ENCODE assay signal across 8 cellular contexts in the genomic region with DNA sequence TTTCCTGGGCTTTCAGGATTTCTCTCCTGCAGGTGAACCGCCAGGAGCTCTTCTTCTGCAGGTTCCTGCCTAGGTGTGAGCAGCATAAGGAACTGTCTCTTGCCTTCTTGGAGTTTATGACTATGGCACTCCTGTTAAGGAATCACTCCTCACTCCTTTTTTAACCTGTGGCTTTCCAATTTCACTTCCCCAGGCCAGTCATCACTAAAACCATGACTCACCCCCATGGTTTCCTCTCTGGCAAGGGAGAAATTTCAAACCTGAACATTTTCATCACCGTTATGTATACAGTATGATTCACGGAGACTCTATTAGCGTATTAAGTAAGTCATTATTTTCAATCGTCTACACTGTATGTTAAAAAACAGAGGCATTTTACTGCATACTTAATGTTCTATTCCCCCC.
DNase-seq lines count a peak whose midpoint lies in the region; ATAC-seq and TF ChIP-seq lines count a peak whose summit lies in the region.

No MANE protein-coding gene starts in this region.

- intact Hi-C loops in HCT116 (cut with micrococcal nuclease): no loop called here
- intact Hi-C loops in transverse colon (cut with DNase I; ENCODE audit: low total_unique reads): loop anchor here (10.0 kb wide), 1 partner anchor 134 kb away; no protein-coding TSS in a partner anchor

- H3K4me2 ChIP-seq in HCT116 (ENCODE audit: low read length): no peak overlapping the region

- H3K27ac ChIP-seq in HCT116 (ENCODE audit: low read depth, low read length): no peak overlapping the region
- H3K27ac ChIP-seq in transverse colon: no peak overlapping the region

- no TSS peak for BruUV-seq in HCT116 (replicated peaks; lab: Mats Ljungman, UMichigan)

- H2AFZ ChIP-seq in HCT116 (ENCODE audit: low read depth, low read length, poor library complexity, severe bottlenecking): no peak overlapping the region

- H3K4me3 ChIP-seq in GM12865 (ENCODE audit: low read depth, low read length) (peak overlapping the region; percentile 51), HCT116 (replicated peaks in 1 of 2; ENCODE audit: low read depth in 1 of 2, low read length in 2 of 2) (no peak overlapping the region), fibroblast of the aortic adventitia (ENCODE audit: low read depth, low read length) (no peak overlapping the region), transverse colon (no peak overlapping the region)

- no peak for TF ChIP-seq POLR2A in HCT116 (IDR thresholded peaks at IDR 0.05; ENCODE audit: borderline replicate concordance, extremely low read depth, insufficient read depth, insufficient read length)
- TF ChIP-seq POLR2A in transverse colon (IDR thresholded peaks at IDR 0.05): no peak

- no peaks in the 10 kb centered on the region for H3K9me3 ChIP-seq in HCT116 (ENCODE audit: control insufficient read depth in 1 of 2, insufficient read depth in 1 of 2, low read depth in 1 of 2, low read length in 2 of 2)
- no peaks in the 10 kb centered on the region for H3K9me3 ChIP-seq in transverse colon

- H3K9me2 ChIP-seq in HCT116 (ENCODE audit: insufficient read depth): no peaks in the 10 kb centered on the region

- CTCF ChIA-PET in HCT116 (lab: Charles Lee): no interaction called here

- H4K20me1 ChIP-seq in HCT116 (ENCODE audit: insufficient read depth): no peaks in the 10 kb centered on the region

- 70 to 71% methylated on average over 4 to 5 of the region's 5 CpGs for WGBS in transverse colon (ENCODE audit: low coverage in 1 of 2), 2 donors

- POLR2A ChIA-PET in HCT116 (lab: Charles Lee): no interaction called here

- H3K4me1 ChIP-seq in HCT116 (ENCODE audit: control insufficient read depth in 1 of 2, insufficient read depth in 2 of 2, low read length in 2 of 2): peaks cover 0 to 5% of the 10 kb centered on the region in 2 experiments; a peak in 1 of 4 replicates
- H3K4me1 ChIP-seq in transverse colon: peaks cover 0 to 6% (median 2%) of the 10 kb centered on the region in 4 donors

- peak; percentile 86 for DNase-seq in GM12865 (ENCODE audit: low read depth)
- no peak for DNase-seq in HCT116 (ENCODE audit: low read depth, low spot score)
- DNase-seq in LoVo (ENCODE audit: low spot score): peak; percentile 15
- peak; percentile 68 for DNase-seq in fibroblast of the aortic adventitia (ENCODE audit: low read depth)
- DNase-seq in DMS 273 (lab: John Stamatoyannopoulos, UW; ENCODE audit: unreplicated experiment): no peak
- DNase-seq in iPS-NIHi11 (ENCODE audit: low spot score): no peak
- no peak for DNase-seq in transverse colon
- DNase-seq in NCI-H128 (lab: John Stamatoyannopoulos, UW; ENCODE audit: unreplicated experiment): no peak

- RAD21 ChIA-PET in HCT116 (lab: Charles Lee; ENCODE audit: low non-redundant PET in 1 of 2, low total read pairs in 2 of 2, uncharacterized antibody in 2 of 2, unreplicated experiment in 2 of 2): no interaction called here

- TF ChIP-seq EP300 in transverse colon (IDR thresholded peaks at IDR 0.05; ENCODE audit: low read depth): no peak

- TF ChIP-seq CTCF in GM12865 (IDR thresholded peaks at IDR 0.05; ENCODE audit: insufficient read depth, low read depth, low read length, missing control alignments) (no peak), HCT116 (IDR thresholded peaks at IDR 0.05 in 2 of 3, conservative IDR thresholded peaks at IDR 0.05 in 1 of 3; ENCODE audit: borderline replicate concordance in 1 of 3, insufficient read depth in 1 of 3, low read depth in 2 of 3, low read length in 2 of 3) (no peak), fibroblast of the aortic adventitia (IDR thresholded peaks at IDR 0.05; ENCODE audit: insufficient read depth, low read length) (no peak), transverse colon (IDR thresholded peaks at IDR 0.05) (no peak)

- no peaks in the 10 kb centered on the region for H3K36me3 ChIP-seq in HCT116 (ENCODE audit: control insufficient read depth in 1 of 2, insufficient read depth in 2 of 2, low read length in 2 of 2)
- no peaks in the 10 kb centered on the region for H3K36me3 ChIP-seq in transverse colon

- no peaks in the 10 kb centered on the region for H3K79me2 ChIP-seq in HCT116 (ENCODE audit: insufficient read depth, low read length)

- in situ Hi-C loops in transverse colon (cut with MboI; ENCODE audit: low pct_ligation_motif_present in 1 of 4, low pct_unique_long_range_greater_than_20kb in 1 of 4, low sequenced_read_pairs in 3 of 4): loop anchor here in 1 of 4 donors (25.0 kb wide), 1 partner anchor 313 kb away; no protein-coding TSS in a partner anchor

- TF ChIP-seq RAD21 in HCT116 (IDR thresholded peaks at IDR 0.05; ENCODE audit: low read depth): no peak

- H3K27me3 ChIP-seq in HCT116 (ENCODE audit: insufficient read depth, low read length) (no peaks in the 10 kb centered on the region), transverse colon (no peaks in the 10 kb centered on the region)

- H3K9ac ChIP-seq in HCT116 (ENCODE audit: low read length): no peak overlapping the region

- no peak for ATAC-seq in HCT116

TF ChIP-seq in HCT116, 20 proteins besides CTCF, POLR2A, EP300 and RAD21:
- no peak for TF ChIP-seq CBX3 (IDR thresholded peaks at IDR 0.05; ENCODE audit: low read depth)
- TF ChIP-seq FOSL1 (IDR thresholded peaks at IDR 0.05; ENCODE audit: low read depth): 0 out of 2 replicates have a peak, but pooled peaks have one; percentile 15
- TF ChIP-seq ATF3 (IDR thresholded peaks at IDR 0.05): no peak

Comparison
In these comparisons a context has a peak if more than half of its experiments do, and no peak if none do; other contexts are left out.
1. DNase-seq: peak in GM12865 (single experiment), LoVo (single experiment) and fibroblast of the aortic adventitia (single experiment); none in HCT116 (single experiment), DMS 273 (single experiment), iPS-NIHi11 (single experiment), transverse colon (single experiment) and NCI-H128 (single experiment).